In genomic region chr2:196592331-196592911, GRCh38 we compare ENCODE assay signal across 8 cellular contexts. TPM values are rescaled to one million over a fixed set of nuclear protein-coding genes. Genes with fewer than 3 reads are reported as not detected.
DNase-seq lines count a peak whose midpoint lies in the region; ATAC-seq and TF ChIP-seq lines count a peak whose summit lies in the region.

No MANE protein-coding gene starts in this region.

- peak overlapping the region; percentile 91 for H3K4me2 ChIP-seq in neural progenitor cell

- H3K27ac ChIP-seq in WERI-Rb-1: no peak overlapping the region
- H3K27ac ChIP-seq in foreskin keratinocyte: no peak overlapping the region
- H3K27ac ChIP-seq in neural progenitor cell: no peak overlapping the region

- H3K27me3 ChIP-seq in WERI-Rb-1 (ENCODE audit: insufficient read depth, low read depth, severe bottlenecking) (no peaks in the 10 kb centered on the region), foreskin keratinocyte (peaks cover 76% of the 10 kb centered on the region), neural progenitor cell (peaks cover 54% of the 10 kb centered on the region)

- no peak overlapping the region for H3K9ac ChIP-seq in neural progenitor cell

- DNase-seq in COR-L47 (lab: John Stamatoyannopoulos, UW) (peak; percentile 83), KG1 (lab: John Stamatoyannopoulos, UW) (peak; percentile 9), WERI-Rb-1 (peak; percentile 64), foreskin keratinocyte (peak; percentile 44 to 71), neural progenitor cell (ENCODE audit: low spot score) (no peak)
- no peak for DNase-seq in stimulated activated CD4-positive, alpha-beta T cell treated with anti-CD3 and anti-CD28 coated beads, Interleukin-1b, Interleukin-23, amount 100 ng/mL, for 48 hours

- H3K36me3 Mint-ChIP-seq in neural progenitor cell: no peaks in the 10 kb centered on the region

- H3K36me3 ChIP-seq in WERI-Rb-1: no peaks in the 10 kb centered on the region
- no peaks in the 10 kb centered on the region for H3K36me3 ChIP-seq in neural progenitor cell

- H3K79me2 ChIP-seq in neural progenitor cell (ENCODE audit: low read depth): no peaks in the 10 kb centered on the region

- TF ChIP-seq CTCF in WERI-Rb-1 (IDR thresholded peaks at IDR 0.05; ENCODE audit: low read depth, low read length) (peak; percentile 37), foreskin keratinocyte (conservative IDR thresholded peaks at IDR 0.05) (peak; percentile 24), neural progenitor cell (IDR thresholded peaks at IDR 0.05) (peak; percentile 2)

- H3K4me1 ChIP-seq in foreskin keratinocyte: no peaks in the 10 kb centered on the region
- H3K4me1 ChIP-seq in neural progenitor cell: peaks cover 13% of the 10 kb centered on the region

- no peaks in the 10 kb centered on the region for H3K9me3 ChIP-seq in WERI-Rb-1 (ENCODE audit: severe bottlenecking)
- H3K9me3 ChIP-seq in neural progenitor cell (ENCODE audit: low read depth): no peaks in the 10 kb centered on the region

- H3F3A ChIP-seq in neural progenitor cell (ENCODE audit: low read depth): peaks cover 9% of the 10 kb centered on the region

- H2AFZ ChIP-seq in neural progenitor cell (replicated peaks): peak overlapping the region; percentile 92

- ATAC-seq in GM21360 (IDR thresholded peaks at IDR 0.05; ENCODE audit: unreplicated experiment) (peak; percentile 22), foreskin keratinocyte (peak; percentile 39), HG03097 (IDR thresholded peaks at IDR 0.05; ENCODE audit: low FRiP score, unreplicated experiment) (no peak)

- H3K27ac Mint-ChIP-seq in neural progenitor cell: peak overlapping the region; percentile 97

- H3K4me3 Mint-ChIP-seq in neural progenitor cell: peak overlapping the region; percentile 98

- H3K27me3 Mint-ChIP-seq in neural progenitor cell (ENCODE audit: insufficient read depth, low read depth): peaks cover 3% of the 10 kb centered on the region

- H3K9me3 Mint-ChIP-seq in neural progenitor cell: no peaks in the 10 kb centered on the region

- H3K4me1 Mint-ChIP-seq in neural progenitor cell: peaks cover 35% of the 10 kb centered on the region

- peak overlapping the region; percentile 46 for H3K4me3 ChIP-seq in WERI-Rb-1 (ENCODE audit: low read depth, low read length)
- peak overlapping the region; percentile 94 for H3K4me3 ChIP-seq in neural progenitor cell

- H4K20me1 ChIP-seq in neural progenitor cell (ENCODE audit: low read depth): no peaks in the 10 kb centered on the region

RNA-seq across cellular contexts. Expression of gene HECW2, which starts 0.9 kb away (rescaled TPM):
- total RNA-seq in foreskin keratinocyte (0.35 and 1.3 TPM in 2 replicates), neural progenitor cell (ENCODE audit: low replicate concordance) (7.3 and 8.6 TPM in 2 replicates)
- 0.04 and 0.43 TPM in 2 replicates for polyA plus RNA-seq in foreskin keratinocyte

RNA-seq across cellular contexts. Expression of gene CCDC150, which starts 47.1 kb away (rescaled TPM):
- 5.5 and 6.9 TPM in 2 replicates for total RNA-seq in foreskin keratinocyte
- 2.4 and 2.5 TPM in 2 replicates for polyA plus RNA-seq in foreskin keratinocyte
- total RNA-seq in neural progenitor cell (ENCODE audit: low replicate concordance): 56.1 and 69.4 TPM in 2 replicates

Comparison
In these comparisons a context has a peak if more than half of its experiments do, and no peak if none do; other contexts are left out.
1. DNase-seq: peak in COR-L47 (single experiment), KG1 (single experiment), WERI-Rb-1 (single experiment) and foreskin keratinocyte (2 of 2); none in neural progenitor cell (single experiment) and stimulated activated CD4-positive, alpha-beta T cell treated with anti-CD3 and anti-CD28 coated beads, Interleukin-1b, Interleukin-23, amount 100 ng/mL, for 48 hours (single experiment).
2. Peak in every context shown above with its lines, with median percentiles within 50 percentile points of each other: CTCF ChIP-seq.